Comparison of ENCODE assay signal across 17 cellular contexts in the genomic region with DNA sequence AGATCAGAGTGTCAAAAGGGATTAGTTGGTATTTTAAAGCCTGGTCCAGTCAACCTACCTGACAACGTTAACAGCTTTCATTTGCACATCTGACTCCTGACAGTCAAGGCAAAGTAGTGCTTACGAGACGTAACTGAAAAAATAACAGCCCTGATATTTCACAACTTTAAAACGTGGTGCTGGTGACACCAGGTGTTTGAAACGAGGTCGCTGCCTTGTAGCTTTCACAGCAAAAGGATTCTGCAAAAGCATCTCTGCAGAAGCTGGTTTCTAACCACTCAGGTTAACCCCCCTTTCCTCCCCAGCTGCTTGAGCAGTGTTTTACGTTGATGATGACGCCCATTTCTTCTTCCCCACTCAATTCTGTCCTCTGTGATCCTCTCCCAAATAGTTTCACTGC.
"Had no signal": no experiment of that assay in that cellular context is flagged by ENCODE, and none has a peak within 500 bp of the region (broad histone marks: within the 10 kb centered on the region; RNA-seq: fewer than 3 reads in every experiment).

No MANE protein-coding gene starts in this region.

- H3K4me3 ChIP-seq: hepatocyte, lung, suprapubic skin, transverse colon, vagina had no signal

- H3K27ac ChIP-seq: hepatocyte, suprapubic skin, transverse colon, vagina, WERI-Rb-1 had no signal

- ATAC-seq: left cardiac atrium, natural killer cell had no signal

- H3K79me2 ChIP-seq: hepatocyte had no signal

- H3K36me3 ChIP-seq: suprapubic skin, transverse colon, vagina, WERI-Rb-1 had no signal

- H3K27me3 Mint-ChIP-seq: activated naive CD8-positive, alpha-beta T cell; stimulated activated naive CD8-positive, alpha-beta T cell treated with anti-CD3 and anti-CD28 coated beads, Interleukin-15, Interleukin-2, amounts not matched to agents 100 ng/mL and 50 ng/mL, for 24 hours had no signal

- H3K4me2 ChIP-seq: hepatocyte had no signal

- H3K27ac Mint-ChIP-seq: activated naive CD8-positive, alpha-beta T cell; natural killer cell; stimulated activated naive CD8-positive, alpha-beta T cell treated with anti-CD3 and anti-CD28 coated beads, Interleukin-15, Interleukin-2, amounts not matched to agents 100 ng/mL and 50 ng/mL, for 24 hours had no signal

- H3K9me3 ChIP-seq: suprapubic skin, transverse colon, vagina had no signal

- DNase-seq: activated CD4-positive, alpha-beta T cell treated with anti-CD3 and anti-CD28 coated beads for 1 hour; activated CD8-positive, alpha-beta memory T cell treated with anti-CD3 and anti-CD28 coated beads for 24 hours; activated gamma-delta T cell treated with Interleukin-2 at 50 U/mL for 16 hours; amygdala; left cardiac atrium; natural killer cell; nucleus accumbens; retina; stimulated activated CD4-positive, alpha-beta T cell treated with anti-CD3 and anti-CD28 coated beads, Interleukin-2, amount 100 ng/mL, for 24 hours; transverse colon; WERI-Rb-1 had no signal

- H3K4me3 Mint-ChIP-seq: activated naive CD8-positive, alpha-beta T cell; natural killer cell; stimulated activated naive CD8-positive, alpha-beta T cell treated with anti-CD3 and anti-CD28 coated beads, Interleukin-15, Interleukin-2, amounts not matched to agents 100 ng/mL and 50 ng/mL, for 24 hours had no signal

- H2AFZ ChIP-seq: hepatocyte had no signal

- H3K27me3 ChIP-seq: hepatocyte, suprapubic skin, transverse colon, vagina had no signal

- H3K9me3 Mint-ChIP-seq: natural killer cell; stimulated activated naive CD8-positive, alpha-beta T cell treated with anti-CD3 and anti-CD28 coated beads, Interleukin-15, Interleukin-2, amounts not matched to agents 100 ng/mL and 50 ng/mL, for 24 hours had no signal

- H3K36me3 Mint-ChIP-seq: natural killer cell had no signal

- H3K4me1 ChIP-seq: transverse colon had no signal
